ENCODE assay signal across 18 cellular contexts in the genomic region with DNA sequence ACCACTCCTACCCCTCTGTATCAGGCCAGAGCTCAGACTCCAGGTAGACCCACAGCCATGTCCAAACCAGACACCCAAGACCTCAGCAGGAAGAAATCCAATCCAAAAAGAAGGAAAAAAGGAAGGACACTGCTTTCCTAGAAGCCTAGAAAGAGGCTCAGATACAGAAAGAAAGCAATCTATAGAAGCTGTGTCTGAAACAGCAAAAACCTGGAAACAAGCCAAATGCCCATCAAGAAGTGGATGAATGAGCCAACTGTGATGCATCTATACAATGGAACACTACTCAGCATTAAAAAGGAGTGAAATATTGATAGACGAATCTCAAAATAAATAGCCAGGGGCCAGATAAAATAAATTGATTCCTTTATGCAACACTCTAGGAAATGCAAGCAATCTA. TPM values are rescaled to one million over a fixed set of nuclear protein-coding genes. Genes with fewer than 3 reads are reported as not detected.
A peak's percentile ranks its signal among the peaks of the same experiment; 100 is the strongest.
DNase-seq lines count a peak whose midpoint lies in the region; ATAC-seq, FAIRE-seq and TF ChIP-seq lines count a peak whose summit lies in the region.
"Had no signal": no experiment of that assay in that cellular context is flagged by ENCODE, and none has a peak within 500 bp of the region (broad histone marks: within the 10 kb centered on the region; RNA-seq: fewer than 3 reads in every experiment).

No MANE protein-coding gene starts in this region.

- BruUV-seq in K562 (replicated peaks; lab: Mats Ljungman, UMichigan): no TSS peak

- no peak for TF ChIP-seq EP300 in K562 (IDR thresholded peaks at IDR 0.05; ENCODE audit: low read length)

- peak; percentile 18 for DNase-seq in NCI-H146 (lab: John Stamatoyannopoulos, UW)
- DNase-seq in NCI-H146 treated with DMSO at 0.1 percent for 48 hours (lab: John Stamatoyannopoulos, UW; ENCODE audit: unreplicated experiment): no peak
- DNase-seq in NCI-H1105 treated with DMSO at 0.1 percent for 48 hours (lab: John Stamatoyannopoulos, UW): peak; percentile 43
- no peak for DNase-seq in K562 (ENCODE audit: extremely low read depth in 1 of 4, low spot score in 3 of 4)
- peak; percentile 7 for DNase-seq in midbrain (lab: John Stamatoyannopoulos, UW)
- DNase-seq in foreskin fibroblast: no peak
- DNase-seq in GM10248 (ENCODE audit: extremely low spot score): no peak
- DNase-seq: C1 segment of cervical spinal cord, DMS153, EL, H7, Karpas-422, NCI-H226, NCI-H526 treated with DMSO at 0.1 percent for 48 hours, PC-9, SW 1271 had no signal

- no peak for FAIRE-seq in K562 (lab: Jason Lieb, UNC)

- CTCF ChIA-PET in K562 (lab: Yijun Ruan, JAX; ENCODE audit: low intra/inter-chr PET ratio) (interaction anchor here (0.6 kb wide), 1 partner anchor 390 kb away, joined by 3 read pairs; no protein-coding TSS in a partner anchor), GM10248 (lab: Yijun Ruan, JAX) (interaction anchor here (1.6 to 3.1 kb wide), 2 partner anchors 10 to 17 kb away, joined by 4 to 10 read pairs; no protein-coding TSS in a partner anchor)

- intact Hi-C loops in K562 (cut with micrococcal nuclease): no loop called here

- TF ChIP-seq CTCF in K562 (IDR thresholded peaks at IDR 0.05 in 2 of 3, conservative IDR thresholded peaks at IDR 0.05 in 1 of 3; ENCODE audit: insufficient read depth in 2 of 3, low read depth in 1 of 3, low read length in 3 of 3) (no peak), foreskin fibroblast (IDR thresholded peaks at IDR 0.05; ENCODE audit: low read depth, low read length) (no peak), GM10248 (IDR thresholded peaks at IDR 0.05; ENCODE audit: control extremely low read depth, extremely low read depth, low read depth, missing control alignments) (no peak)

- POLR2A ChIA-PET in K562 (lab: Yijun Ruan, JAX): interaction anchor here (0.7 kb wide), 1 partner anchor 98 kb away, joined by 3 read pairs; no protein-coding TSS in a partner anchor
- POLR2A ChIA-PET in GM10248 (lab: Yijun Ruan, JAX): no interaction called here

- in situ Hi-C loops in K562 (cut with MboI): no loop called here

- no peak for TF ChIP-seq POLR2A in K562 (conservative IDR thresholded peaks at IDR 0.05)

- 74% methylated on average over 1 of the region's 1 CpG for WGBS in K562 (ENCODE audit: insufficient coverage, low coverage, missing lambda C conversion rate)

- H3K4me3 ChIP-seq in K562: no peak overlapping the region
- no peak overlapping the region for H3K4me3 ChIP-seq in foreskin fibroblast (ENCODE audit: low read depth in 1 of 2, low read length in 2 of 2)
- H3K4me3 ChIP-seq: PC-9, SJSA1 had no signal

- peaks cover 10% of the 10 kb centered on the region for H3K9me1 ChIP-seq in K562 (ENCODE audit: control insufficient read depth, insufficient read depth, low read length)

- H3K27ac ChIP-seq in K562 (ENCODE audit: extremely low read depth, low read depth, low read length): no peak overlapping the region
- H3K27ac ChIP-seq: PC-9, SJSA1 had no signal

- TF ChIP-seq RAD21 in K562 (CRISPR knock-in tag; conservative IDR thresholded peaks at IDR 0.05 in 1 of 2, IDR thresholded peaks at IDR 0.05 in 1 of 2): no peak

- H3K9me3 ChIP-seq in K562 (replicated peaks; ENCODE audit: control insufficient read depth, insufficient read depth, low read depth, low read length): no peaks in the 10 kb centered on the region
- H3K9me3 ChIP-seq: SJSA1 had no signal

- no peak overlapping the region for H3K4me2 ChIP-seq in K562 (ENCODE audit: insufficient read depth, low read length)
- H3K4me2 ChIP-seq: PC-9 had no signal

- no peaks in the 10 kb centered on the region for H3K4me1 ChIP-seq in K562 (replicated peaks in 1 of 2; ENCODE audit: control insufficient read depth in 2 of 2, insufficient read depth in 2 of 2, low read length in 2 of 2)
- H3K4me1 ChIP-seq: SJSA1 had no signal

- H3K36me3 ChIP-seq in K562 (ENCODE audit: control insufficient read depth, insufficient read depth, low read length): peaks cover 21% of the 10 kb centered on the region; the same call in 2 of the 3 replicates
- H3K36me3 ChIP-seq: SJSA1 had no signal

- H3K79me2 ChIP-seq in K562 (ENCODE audit: control insufficient read depth, insufficient read depth, low read length): peaks cover 95% of the 10 kb centered on the region

- H3K27me3 ChIP-seq in K562 (ENCODE audit: control insufficient read depth in 2 of 2, insufficient read depth in 2 of 2, low read length in 2 of 2): no peaks in the 10 kb centered on the region
- H3K27me3 ChIP-seq: SJSA1 had no signal

- no peak overlapping the region for H3K9ac ChIP-seq in K562 (ENCODE audit: insufficient read depth in 1 of 2, low read depth in 2 of 2, low read length in 2 of 2)

- ATAC-seq in K562 (no peak), GM18861 (IDR thresholded peaks at IDR 0.05; ENCODE audit: unreplicated experiment) (no peak)

- peaks cover 70% of the 10 kb centered on the region for H4K20me1 ChIP-seq in K562 (replicated peaks; ENCODE audit: control insufficient read depth, insufficient read depth, low read length)

- H2AFZ ChIP-seq in K562 (ENCODE audit: low read depth, low read length): no peak overlapping the region
- H2AFZ ChIP-seq: PC-9 had no signal

TF ChIP-seq in K562, 482 proteins besides CTCF, POLR2A, EP300 and RAD21:
- no peak for TF ChIP-seq EGR1 (conservative IDR thresholded peaks at IDR 0.05)
- TF ChIP-seq NFIC (IDR thresholded peaks at IDR 0.05): peak; percentile 64

RNA-seq across cellular contexts. Expression of a gene that starts 31.6 kb away (rescaled TPM):
- total RNA-seq in K562 (2011; cell fraction: chromatin; rRNA removed; ENCODE audit: low replicate concordance): 155 and 246 TPM in 2 replicates
- total RNA-seq in K562 (2011; cell fraction: nucleolus; rRNA removed): 95.1 and 108 TPM in 2 replicates
- total RNA-seq in K562 (2011; cell fraction: nucleoplasm; rRNA removed): 149 and 184 TPM in 2 replicates
- total RNA-seq in K562 (2014; rRNA removed) (56.5 and 57.4 TPM in 2 replicates), K562 (2014; rRNA removed; fragmentation: Illumina TruSeq; extraction: Trizol) (43.4 and 44.0 TPM in 2 replicates), K562 (2015; rRNA removed; fragmentation: Illumina TruSeq; extraction: Trizol) (25.8 and 28.6 TPM in 2 replicates), K562 (2021) (77.7 and 88.5 TPM in 2 replicates)
- polyA plus RNA-seq in K562 (2011; rRNA removed) (26.9 and 28.0 TPM in 2 replicates), K562 (2014; fragmentation: Illumina TruSeq; extraction: Trizol) (48.1 and 49.0 TPM in 2 replicates), K562 (2014; fragmentation: Nextera tagmentation; extraction: Ambion mirVana) (1 to 10 TPM; 8.9 to 9.9 TPM), K562 (2014; rRNA removed) (39.0 and 40.7 TPM in 2 replicates)
- polyA plus RNA-seq in K562 (2011; cell fraction: cytosol; rRNA removed): 24.2 and 25.9 TPM in 2 replicates
- 56.8 and 69.8 TPM in 2 replicates for polyA plus RNA-seq in K562 (2011; cell fraction: nucleus; rRNA removed)
- 33.8 and 79.4 TPM in 2 replicates for polyA plus RNA-seq in K562 (2012)
- polyA minus RNA-seq in K562 (2011; rRNA and poly(A)+ RNA removed): 62.8 and 74.1 TPM in 2 replicates
- 35.8 and 51.6 TPM in 2 replicates for polyA minus RNA-seq in K562 (2011; cell fraction: cytosol; rRNA and poly(A)+ RNA removed)
- polyA minus RNA-seq in K562 (2011; cell fraction: nucleus; rRNA and poly(A)+ RNA removed): 75.0 and 114 TPM in 2 replicates

Comparison
In these comparisons a context has a peak if more than half of its experiments do, and no peak if none do; other contexts are left out.
1. DNase-seq: peak in NCI-H146 (single experiment), NCI-H1105 treated with DMSO at 0.1 percent for 48 hours (single experiment) and midbrain (single experiment); none in NCI-H146 treated with DMSO at 0.1 percent for 48 hours (single experiment), K562 (0 of 4), foreskin fibroblast (0 of 2) and GM10248 (single experiment).